In the genomic region with DNA sequence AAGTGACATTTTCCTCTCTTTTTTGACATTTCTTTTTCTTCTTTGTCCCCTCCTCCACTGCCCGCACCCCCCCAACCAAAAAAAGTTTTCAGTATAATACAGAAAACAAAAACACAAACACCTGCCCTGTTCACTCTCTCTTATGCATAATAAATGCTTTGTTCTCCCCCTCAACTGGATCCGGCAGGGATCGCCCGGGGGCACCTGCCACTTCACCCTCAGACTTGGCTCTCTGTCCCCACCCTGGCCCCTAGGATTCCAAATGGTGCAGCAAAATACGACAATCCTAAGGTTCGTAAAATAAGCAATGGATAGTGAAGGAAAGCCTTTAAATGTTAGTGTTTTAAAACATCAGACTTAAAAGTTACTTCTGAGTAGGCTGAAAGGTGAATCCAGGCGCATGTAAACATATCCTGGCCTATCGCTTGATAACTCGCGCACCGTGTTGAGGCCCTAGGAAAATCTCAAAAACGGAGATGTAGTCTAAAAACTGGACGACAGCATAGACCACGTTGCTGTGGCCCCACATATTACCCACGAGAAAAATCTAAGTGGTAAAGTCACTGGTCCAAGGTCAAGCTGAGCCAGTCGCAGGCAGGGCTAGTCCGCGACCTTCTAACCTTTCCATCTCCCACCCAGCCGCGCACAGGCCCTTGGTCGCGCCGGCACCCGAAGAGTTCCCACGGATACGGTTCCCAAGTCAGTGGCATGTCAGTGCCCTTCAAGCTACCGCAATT, we compare ENCODE assay signal across 8 cellular contexts.
A peak's percentile ranks its signal among the peaks of the same experiment; 100 is the strongest.
DNase-seq lines count a peak whose midpoint lies in the region; ATAC-seq and TF ChIP-seq lines count a peak whose summit lies in the region.

No MANE protein-coding gene starts in this region.

- no peaks in the 10 kb centered on the region for H3K36me3 Mint-ChIP-seq in stimulated activated naive CD8-positive, alpha-beta T cell treated with anti-CD3 and anti-CD28 coated beads, Interleukin-15, Interleukin-2, amounts not matched to agents 100 ng/mL and 50 ng/mL, for 24 hours (ENCODE audit: low read depth)
- H3K36me3 Mint-ChIP-seq in mesothelial cell of epicardium, result peaks cover 9% of the 10 kb centered on the region

- no peak for DNase-seq in stimulated activated naive CD8-positive, alpha-beta T cell treated with anti-CD3 and anti-CD28 coated beads, Interleukin-15, Interleukin-2, amounts not matched to agents 100 U/mL and 50 U/mL, for 24 hours
- DNase-seq in dermis blood vessel endothelial cell (peak; percentile 42), mesothelial cell of epicardium (ENCODE audit: low spot score in 2 of 2, unreplicated experiment in 2 of 2) (no peak), hepatic stellate cell (ENCODE audit: low spot score) (no peak), ureter (ENCODE audit: low spot score) (no peak), occipital lobe (lab: John Stamatoyannopoulos, UW) (no peak)

- peaks cover 65% of the 10 kb centered on the region for H3K27me3 Mint-ChIP-seq in stimulated activated naive CD8-positive, alpha-beta T cell treated with anti-CD3 and anti-CD28 coated beads, Interleukin-15, Interleukin-2, amounts not matched to agents 100 ng/mL and 50 ng/mL, for 24 hours
- no peaks in the 10 kb centered on the region for H3K27me3 Mint-ChIP-seq in mesothelial cell of epicardium (ENCODE audit: low read depth)

- ATAC-seq in stimulated activated naive CD8-positive, alpha-beta T cell treated with anti-CD3 and anti-CD28 coated beads, Interleukin-15, Interleukin-2, amounts not matched to agents 100 U/mL and 50 U/mL, for 24 hours, result no peak
- ATAC-seq in HG02763 (IDR thresholded peaks at IDR 0.05; ENCODE audit: unreplicated experiment), result no peak

- H3K9me3 Mint-ChIP-seq in stimulated activated naive CD8-positive, alpha-beta T cell treated with anti-CD3 and anti-CD28 coated beads, Interleukin-15, Interleukin-2, amounts not matched to agents 100 ng/mL and 50 ng/mL, for 24 hours, result no peaks in the 10 kb centered on the region
- no peaks in the 10 kb centered on the region for H3K9me3 Mint-ChIP-seq in mesothelial cell of epicardium

- TF ChIP-seq CTCF in mesothelial cell of epicardium (IDR thresholded peaks at IDR 0.05; ENCODE audit: unreplicated experiment), result no peak

- H3K4me3 Mint-ChIP-seq in stimulated activated naive CD8-positive, alpha-beta T cell treated with anti-CD3 and anti-CD28 coated beads, Interleukin-15, Interleukin-2, amounts not matched to agents 100 ng/mL and 50 ng/mL, for 24 hours, result peak overlapping the region; percentile 53
- peak overlapping the region; percentile 97 for H3K4me3 Mint-ChIP-seq in mesothelial cell of epicardium

- H3K27ac Mint-ChIP-seq in stimulated activated naive CD8-positive, alpha-beta T cell treated with anti-CD3 and anti-CD28 coated beads, Interleukin-15, Interleukin-2, amounts not matched to agents 100 ng/mL and 50 ng/mL, for 24 hours, result no peak overlapping the region
- peak overlapping the region; percentile 99 for H3K27ac Mint-ChIP-seq in mesothelial cell of epicardium

- peaks cover 3% of the 10 kb centered on the region for H3K4me1 Mint-ChIP-seq in stimulated activated naive CD8-positive, alpha-beta T cell treated with anti-CD3 and anti-CD28 coated beads, Interleukin-15, Interleukin-2, amounts not matched to agents 100 ng/mL and 50 ng/mL, for 24 hours (ENCODE audit: low read depth)
- H3K4me1 Mint-ChIP-seq in mesothelial cell of epicardium, result peaks cover 31% of the 10 kb centered on the region
